In the genomic region with DNA sequence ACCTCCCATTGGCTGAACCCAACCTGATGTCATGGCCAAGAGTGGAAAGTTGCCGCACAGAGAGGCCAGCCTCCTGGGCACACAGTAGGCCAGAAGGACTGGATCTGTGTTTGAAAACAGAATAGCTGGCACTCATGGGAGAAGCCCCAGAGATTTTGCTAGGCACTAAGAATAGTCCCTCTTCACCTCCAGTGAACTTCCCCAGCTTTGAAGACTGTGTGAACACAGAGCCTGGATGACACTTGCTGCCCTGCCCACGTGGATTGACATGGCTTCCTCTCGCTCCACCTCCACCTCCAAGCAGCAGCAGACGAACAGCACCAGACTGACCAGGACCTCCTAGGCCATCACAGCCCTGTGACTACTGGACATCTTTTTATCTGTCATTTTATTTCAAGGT, we compare ENCODE assay signal across 1 cellular context.
TF ChIP-seq lines count a peak whose summit lies in the region.

No MANE protein-coding gene starts in this region.

TF ChIP-seq in GM23338, 12 proteins besides CTCF, POLR2A, EP300 and RAD21 (continued from another document):
- TF ChIP-seq, protein P1, sequence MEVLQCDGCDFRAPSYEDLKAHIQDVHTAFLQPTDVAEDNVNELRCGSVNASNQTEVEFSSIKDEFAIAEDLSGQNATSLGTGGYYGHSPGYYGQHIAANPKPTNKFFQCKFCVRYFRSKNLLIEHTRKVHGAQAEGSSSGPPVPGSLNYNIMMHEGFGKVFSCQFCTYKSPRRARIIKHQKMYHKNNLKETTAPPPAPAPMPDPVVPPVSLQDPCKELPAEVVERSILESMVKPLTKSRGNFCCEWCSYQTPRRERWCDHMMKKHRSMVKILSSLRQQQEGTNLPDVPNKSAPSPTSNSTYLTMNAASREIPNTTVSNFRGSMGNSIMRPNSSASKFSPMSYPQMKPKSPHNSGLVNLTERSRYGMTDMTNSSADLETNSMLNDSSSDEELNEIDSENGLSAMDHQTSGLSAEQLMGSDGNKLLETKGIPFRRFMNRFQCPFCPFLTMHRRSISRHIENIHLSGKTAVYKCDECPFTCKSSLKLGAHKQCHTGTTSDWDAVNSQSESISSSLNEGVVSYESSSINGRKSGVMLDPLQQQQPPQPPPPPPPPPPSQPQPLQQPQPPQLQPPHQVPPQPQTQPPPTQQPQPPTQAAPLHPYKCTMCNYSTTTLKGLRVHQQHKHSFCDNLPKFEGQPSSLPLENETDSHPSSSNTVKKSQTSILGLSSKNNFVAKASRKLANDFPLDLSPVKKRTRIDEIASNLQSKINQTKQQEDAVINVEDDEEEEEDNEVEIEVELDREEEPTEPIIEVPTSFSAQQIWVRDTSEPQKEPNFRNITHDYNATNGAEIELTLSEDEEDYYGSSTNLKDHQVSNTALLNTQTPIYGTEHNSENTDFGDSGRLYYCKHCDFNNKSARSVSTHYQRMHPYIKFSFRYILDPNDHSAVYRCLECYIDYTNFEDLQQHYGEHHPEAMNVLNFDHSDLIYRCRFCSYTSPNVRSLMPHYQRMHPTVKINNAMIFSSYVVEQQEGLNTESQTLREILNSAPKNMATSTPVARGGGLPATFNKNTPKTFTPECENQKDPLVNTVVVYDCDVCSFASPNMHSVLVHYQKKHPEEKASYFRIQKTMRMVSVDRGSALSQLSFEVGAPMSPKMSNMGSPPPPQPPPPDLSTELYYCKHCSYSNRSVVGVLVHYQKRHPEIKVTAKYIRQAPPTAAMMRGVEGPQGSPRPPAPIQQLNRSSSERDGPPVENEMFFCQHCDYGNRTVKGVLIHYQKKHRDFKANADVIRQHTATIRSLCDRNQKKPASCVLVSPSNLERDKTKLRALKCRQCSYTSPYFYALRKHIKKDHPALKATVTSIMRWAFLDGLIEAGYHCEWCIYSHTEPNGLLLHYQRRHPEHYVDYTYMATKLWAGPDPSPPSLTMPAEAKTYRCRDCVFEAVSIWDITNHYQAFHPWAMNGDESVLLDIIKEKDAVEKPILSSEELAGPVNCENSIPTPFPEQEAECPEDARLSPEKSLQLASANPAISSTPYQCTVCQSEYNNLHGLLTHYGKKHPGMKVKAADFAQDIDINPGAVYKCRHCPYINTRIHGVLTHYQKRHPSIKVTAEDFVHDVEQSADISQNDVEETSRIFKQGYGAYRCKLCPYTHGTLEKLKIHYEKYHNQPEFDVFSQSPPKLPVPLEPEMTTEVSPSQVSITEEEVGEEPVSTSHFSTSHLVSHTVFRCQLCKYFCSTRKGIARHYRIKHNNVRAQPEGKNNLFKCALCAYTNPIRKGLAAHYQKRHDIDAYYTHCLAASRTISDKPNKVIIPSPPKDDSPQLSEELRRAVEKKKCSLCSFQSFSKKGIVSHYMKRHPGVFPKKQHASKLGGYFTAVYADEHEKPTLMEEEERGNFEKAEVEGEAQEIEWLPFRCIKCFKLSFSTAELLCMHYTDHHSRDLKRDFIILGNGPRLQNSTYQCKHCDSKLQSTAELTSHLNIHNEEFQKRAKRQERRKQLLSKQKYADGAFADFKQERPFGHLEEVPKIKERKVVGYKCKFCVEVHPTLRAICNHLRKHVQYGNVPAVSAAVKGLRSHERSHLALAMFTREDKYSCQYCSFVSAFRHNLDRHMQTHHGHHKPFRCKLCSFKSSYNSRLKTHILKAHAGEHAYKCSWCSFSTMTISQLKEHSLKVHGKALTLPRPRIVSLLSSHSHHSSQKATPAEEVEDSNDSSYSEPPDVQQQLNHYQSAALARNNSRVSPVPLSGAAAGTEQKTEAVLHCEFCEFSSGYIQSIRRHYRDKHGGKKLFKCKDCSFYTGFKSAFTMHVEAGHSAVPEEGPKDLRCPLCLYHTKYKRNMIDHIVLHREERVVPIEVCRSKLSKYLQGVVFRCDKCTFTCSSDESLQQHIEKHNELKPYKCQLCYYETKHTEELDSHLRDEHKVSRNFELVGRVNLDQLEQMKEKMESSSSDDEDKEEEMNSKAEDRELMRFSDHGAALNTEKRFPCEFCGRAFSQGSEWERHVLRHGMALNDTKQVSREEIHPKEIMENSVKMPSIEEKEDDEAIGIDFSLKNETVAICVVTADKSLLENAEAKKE (CRISPR knock-in tag; IDR thresholded peaks at IDR 0.05), result no peak
- no peak for TF ChIP-seq NANOG (IDR thresholded peaks at IDR 0.05; ENCODE audit: borderline replicate concordance)
- TF ChIP-seq ZNF114 (CRISPR knock-in tag; IDR thresholded peaks at IDR 0.05), result no peak
- TF ChIP-seq STAT1 (IDR thresholded peaks at IDR 0.05; ENCODE audit: unreplicated experiment), result no peak
- TF ChIP-seq POLR2AphosphoS5 (IDR thresholded peaks at IDR 0.05; ENCODE audit: low read depth), result no peak
- no peak for TF ChIP-seq EZH2phosphoT487 (IDR thresholded peaks at IDR 0.05; ENCODE audit: unreplicated experiment)
- TF ChIP-seq, protein P2, sequence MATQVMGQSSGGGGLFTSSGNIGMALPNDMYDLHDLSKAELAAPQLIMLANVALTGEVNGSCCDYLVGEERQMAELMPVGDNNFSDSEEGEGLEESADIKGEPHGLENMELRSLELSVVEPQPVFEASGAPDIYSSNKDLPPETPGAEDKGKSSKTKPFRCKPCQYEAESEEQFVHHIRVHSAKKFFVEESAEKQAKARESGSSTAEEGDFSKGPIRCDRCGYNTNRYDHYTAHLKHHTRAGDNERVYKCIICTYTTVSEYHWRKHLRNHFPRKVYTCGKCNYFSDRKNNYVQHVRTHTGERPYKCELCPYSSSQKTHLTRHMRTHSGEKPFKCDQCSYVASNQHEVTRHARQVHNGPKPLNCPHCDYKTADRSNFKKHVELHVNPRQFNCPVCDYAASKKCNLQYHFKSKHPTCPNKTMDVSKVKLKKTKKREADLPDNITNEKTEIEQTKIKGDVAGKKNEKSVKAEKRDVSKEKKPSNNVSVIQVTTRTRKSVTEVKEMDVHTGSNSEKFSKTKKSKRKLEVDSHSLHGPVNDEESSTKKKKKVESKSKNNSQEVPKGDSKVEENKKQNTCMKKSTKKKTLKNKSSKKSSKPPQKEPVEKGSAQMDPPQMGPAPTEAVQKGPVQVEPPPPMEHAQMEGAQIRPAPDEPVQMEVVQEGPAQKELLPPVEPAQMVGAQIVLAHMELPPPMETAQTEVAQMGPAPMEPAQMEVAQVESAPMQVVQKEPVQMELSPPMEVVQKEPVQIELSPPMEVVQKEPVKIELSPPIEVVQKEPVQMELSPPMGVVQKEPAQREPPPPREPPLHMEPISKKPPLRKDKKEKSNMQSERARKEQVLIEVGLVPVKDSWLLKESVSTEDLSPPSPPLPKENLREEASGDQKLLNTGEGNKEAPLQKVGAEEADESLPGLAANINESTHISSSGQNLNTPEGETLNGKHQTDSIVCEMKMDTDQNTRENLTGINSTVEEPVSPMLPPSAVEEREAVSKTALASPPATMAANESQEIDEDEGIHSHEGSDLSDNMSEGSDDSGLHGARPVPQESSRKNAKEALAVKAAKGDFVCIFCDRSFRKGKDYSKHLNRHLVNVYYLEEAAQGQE (IDR thresholded peaks at IDR 0.05; ENCODE audit: unreplicated experiment), result no peak
- no peak for TF ChIP-seq ZNF331 (CRISPR knock-in tag; IDR thresholded peaks at IDR 0.05; ENCODE audit: low read depth)
- no peak for TF ChIP-seq EZH2 (IDR thresholded peaks at IDR 0.05; ENCODE audit: low read depth, unreplicated experiment)
